27 cellular contexts compared by ENCODE assay signal in the genomic region with DNA sequence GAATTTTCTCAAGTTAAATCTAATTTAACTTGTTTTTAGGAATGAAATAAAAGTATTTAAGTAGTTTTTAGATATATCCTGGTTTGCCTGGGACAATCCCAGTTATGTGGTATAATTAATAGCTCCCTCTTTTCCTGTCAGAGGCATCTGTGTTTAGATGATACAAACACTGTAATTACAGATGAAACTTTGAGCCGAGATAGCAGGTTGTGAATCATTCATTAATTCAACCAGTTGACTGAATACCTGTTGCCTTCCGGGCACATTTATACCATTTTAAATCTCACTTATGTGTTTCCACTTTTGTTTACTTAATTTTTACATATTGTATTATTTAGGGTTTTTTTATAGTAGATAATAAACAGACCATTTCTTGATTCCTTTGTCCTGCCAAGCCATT.
"Had no signal": no experiment of that assay in that cellular context is flagged by ENCODE, and none has a peak within 500 bp of the region (broad histone marks: within the 10 kb centered on the region; RNA-seq: fewer than 3 reads in every experiment).

No MANE protein-coding gene starts in this region.

- H3K27me3 ChIP-seq: stomach, suprapubic skin, testis, thyroid gland, tibial artery, tibial nerve, transverse colon, upper lobe of left lung, upper lobe of right lung, uterus, vagina had no signal

- H3K4me1 ChIP-seq: stomach, suprapubic skin, testis, tibial artery, transverse colon, uterus, vagina had no signal

- FAIRE-seq: urothelium cell line had no signal

- H3K36me3 ChIP-seq: thoracic aorta, thyroid gland, upper lobe of left lung, upper lobe of right lung, uterus had no signal

- H3K27ac ChIP-seq: stomach, suprapubic skin, testis, thoracic aorta, thyroid gland, tibial artery, tibial nerve, transverse colon, upper lobe of left lung, upper lobe of right lung, uterus, vagina had no signal

- H3K9me3 ChIP-seq: stomach, suprapubic skin, testis, thoracic aorta, thyroid gland, tibial artery, tibial nerve, transverse colon, upper lobe of left lung, upper lobe of right lung, uterus, vagina had no signal

- H3K4me3 ChIP-seq: stomach, suprapubic skin, testis, thoracic aorta, thyroid gland, tibial artery, tibial nerve, transverse colon, upper lobe of left lung, upper lobe of right lung, uterus, vagina had no signal

- ATAC-seq: stimulated activated effector memory CD8-positive, alpha-beta T cell treated with anti-CD3 and anti-CD28 coated beads, Interleukin-12 subunit alpha, Interleukin-12 subunit beta, amount 100 ng/mL, for 72 hours; stimulated activated memory B cell treated with anti-CD40 and anti-IgM and Interleukin-4, amounts not matched to agents 10 μg/mL and 1 μg/mL and 100 μg/mL, for 72 hours; stimulated activated naive B cell treated with anti-CD40 and anti-IgM and Interleukin-4, amounts not matched to agents 10 μg/mL and 1 μg/mL and 100 μg/mL, for 72 hours; stimulated activated naive CD8-positive, alpha-beta T cell treated with anti-CD3 and anti-CD28 coated beads, Interleukin-15, amount 100 ng/mL, for 72 hours; stimulated activated naive CD8-positive, alpha-beta T cell treated with anti-CD3 and anti-CD28 coated beads, Interleukin-15, Interleukin-2, amounts not matched to agents 100 U/mL and 50 U/mL, for 24 hours; upper lobe of right lung had no signal

- DNase-seq: stimulated activated CD4-positive, alpha-beta T cell treated with anti-CD3 and anti-CD28 coated beads, Interleukin-2, amount 100 ng/mL, for 48 hours; stimulated activated CD4-positive, alpha-beta T cell treated with anti-CD3 and anti-CD28 coated beads, Interleukin-4, amount 100 ng/mL, for 1 hour; stimulated activated CD4-positive, alpha-beta T cell treated with anti-CD3 and anti-CD28 coated beads, Interleukin-4, amount 100 ng/mL, for 24 hours; stimulated activated CD4-positive, alpha-beta T cell treated with anti-CD3 and anti-CD28 coated beads, Interleukin-4, amount 100 ng/mL, for 4 hours; stimulated activated CD8-positive, alpha-beta memory T cell treated with anti-CD3 and anti-CD28 coated beads, Interleukin-4, amount 100 ng/mL, for 48 hours; stimulated activated naive B cell treated with anti-CD40 and anti-IgM and Interleukin-4, amounts not matched to agents 10 μg/mL and 1 μg/mL and 100 μg/mL, for 72 hours; stimulated activated naive CD4-positive, alpha-beta T cell; stimulated activated naive CD4-positive, alpha-beta T cell treated with Interleukin-2 at 50 U/mL for 16 hours; stimulated activated naive CD8-positive, alpha-beta T cell treated with anti-CD3 and anti-CD28 coated beads, Interleukin-15, amount 100 ng/mL, for 72 hours; stimulated activated naive CD8-positive, alpha-beta T cell treated with anti-CD3 and anti-CD28 coated beads, Interleukin-15, Interleukin-2, amounts not matched to agents 100 U/mL and 50 U/mL, for 24 hours; stomach; substantia nigra; testis; thyroid gland; tibial artery; transverse colon; trophoblast cell; upper lobe of left lung; upper lobe of right lung; uterus had no signal
